ENCODE assay signal across 6 cellular contexts in genomic region chr20:42594659-42595058, GRCh38.
"Had no signal": no experiment of that assay in that cellular context is flagged by ENCODE, and none has a peak within 500 bp of the region (broad histone marks: within the 10 kb centered on the region; RNA-seq: fewer than 3 reads in every experiment).

No MANE protein-coding gene starts in this region.

- H3K27ac Mint-ChIP-seq: IgD-negative memory B cell had no signal

- H3K4me3 ChIP-seq: K562 had no signal

- H3K27ac ChIP-seq: HL-60 had no signal

- H3K36me3 Mint-ChIP-seq: IgD-negative memory B cell had no signal

- H3K4me1 Mint-ChIP-seq: IgD-negative memory B cell had no signal

- DNase-seq: IMR-90, KBM-7, KG1 had no signal

- ATAC-seq: K562 had no signal

- H3K27me3 Mint-ChIP-seq: IgD-negative memory B cell had no signal

- FAIRE-seq: K562 had no signal
